ENCODE assay signal across 9 cellular contexts in genomic region chr6:168968228-168968627, GRCh38.
DNase-seq lines count a peak whose midpoint lies in the region; ATAC-seq, FAIRE-seq and TF ChIP-seq lines count a peak whose summit lies in the region.
"Had no signal": no experiment of that assay in that cellular context is flagged by ENCODE, and none has a peak within 500 bp of the region (broad histone marks: within the 10 kb centered on the region; RNA-seq: fewer than 3 reads in every experiment).

No MANE protein-coding gene starts in this region.

- FAIRE-seq in colon (lab: Jason Lieb, UNC) = peak; percentile 82

- H3K36me3 Mint-ChIP-seq in osteocyte (ENCODE audit: unreplicated experiment) = no peaks in the 10 kb centered on the region

- peaks cover 9% of the 10 kb centered on the region for H3K9me3 Mint-ChIP-seq in osteocyte (ENCODE audit: unreplicated experiment)

- DNase-seq in NCI-H2081 (lab: John Stamatoyannopoulos, UW) (peak; percentile 42 to 58), NCI-H2081 treated with DMSO at 0.1 percent for 48 hours (lab: John Stamatoyannopoulos, UW) (no peak), NCI-H2171 (lab: John Stamatoyannopoulos, UW) (peak; percentile 11), osteocyte (ENCODE audit: extremely low spot score, unreplicated experiment) (no peak), left lobe of liver (ENCODE audit: low spot score) (no peak)
- DNase-seq in stimulated activated CD4-positive, alpha-beta T cell treated with anti-CD3 and anti-CD28 coated beads, Interleukin-4, amount 100 ng/mL, for 24 hours = no peak

- H3K27me3 Mint-ChIP-seq in osteocyte (ENCODE audit: unreplicated experiment) = no peaks in the 10 kb centered on the region

- no peak overlapping the region for H3K4me3 Mint-ChIP-seq in osteocyte (ENCODE audit: unreplicated experiment)
- H3K4me3 Mint-ChIP-seq: B cell had no signal

- H3K27ac Mint-ChIP-seq in osteocyte (ENCODE audit: unreplicated experiment) = peak overlapping the region; percentile 70
- H3K27ac Mint-ChIP-seq: B cell had no signal

- no peak for TF ChIP-seq CTCF in osteocyte (IDR thresholded peaks at IDR 0.05)

- TF ChIP-seq POLR2A in GM18505 (IDR thresholded peaks at IDR 0.05; ENCODE audit: borderline replicate concordance, extremely low read depth, insufficient read depth, insufficient read length) = no peak

- ATAC-seq in left lobe of liver (no peak), GM18505 (IDR thresholded peaks at IDR 0.05; ENCODE audit: unreplicated experiment) (no peak)

- H3K4me1 Mint-ChIP-seq in osteocyte (ENCODE audit: unreplicated experiment) = peaks cover 27% of the 10 kb centered on the region
- H3K4me1 Mint-ChIP-seq: B cell had no signal

Comparison
In these comparisons a context has a peak if more than half of its experiments do, and no peak if none do; other contexts are left out.
1. DNase-seq: peak in NCI-H2081 (2 of 2) and NCI-H2171 (single experiment); none in NCI-H2081 treated with DMSO at 0.1 percent for 48 hours (single experiment), osteocyte (single experiment), left lobe of liver (single experiment) and stimulated activated CD4-positive, alpha-beta T cell treated with anti-CD3 and anti-CD28 coated beads, Interleukin-4, amount 100 ng/mL, for 24 hours (single experiment).